In genomic region chr1:53576381-53576801, GRCh38 we compare ENCODE assay signal across 17 cellular contexts.
DNase-seq lines count a peak whose midpoint lies in the region; ATAC-seq and TF ChIP-seq lines count a peak whose summit lies in the region.
"Had no signal": no experiment of that assay in that cellular context is flagged by ENCODE, and none has a peak within 500 bp of the region (broad histone marks: within the 10 kb centered on the region; RNA-seq: fewer than 3 reads in every experiment).

No MANE protein-coding gene starts in this region.

- no peak for ATAC-seq in Right ventricle myocardium superior (ENCODE audit: poor library complexity)
- ATAC-seq: heart right ventricle, Panc1, right cardiac atrium had no signal

- no peaks in the 10 kb centered on the region for H3K4me1 ChIP-seq in effector memory CD4-positive, alpha-beta T cell (ENCODE audit: control insufficient read depth, insufficient read depth, low read length, poor library complexity, severe bottlenecking)
- H3K4me1 ChIP-seq: HAP-1, heart right ventricle had no signal

- DNase-seq in cardiac septum (ENCODE audit: low spot score): peak; percentile 49
- DNase-seq in Right ventricle myocardium superior: no peak
- DNase-seq in myocyte (ENCODE audit: low read depth): peak; percentile 49
- no peak for DNase-seq in brain microvascular endothelial cell
- no peak for DNase-seq in effector memory CD4-positive, alpha-beta T cell
- DNase-seq in NCI-H146 treated with DMSO at 0.1 percent for 48 hours (lab: John Stamatoyannopoulos, UW; ENCODE audit: unreplicated experiment): no peak
- DNase-seq: activated naive CD4-positive, alpha-beta T cell treated with anti-CD3 and anti-CD28 coated beads, Interleukin-2, amount 50 U/mL, for 16 hours; DND-41; heart right ventricle; mesendoderm; NCI-H187; NCI-H524 treated with DMSO at 0.1 percent for 48 hours; stimulated activated CD4-positive, alpha-beta T cell treated with anti-CD3 and anti-CD28 coated beads, Interleukin-1b, Interleukin-23, amount 100 ng/mL, for 48 hours had no signal

- H3K4me3 ChIP-seq in brain microvascular endothelial cell (ENCODE audit: low read depth, low read length): no peak overlapping the region
- no peak overlapping the region for H3K4me3 ChIP-seq in effector memory CD4-positive, alpha-beta T cell (ENCODE audit: insufficient read depth, low read depth, low read length, poor library complexity, severe bottlenecking)
- H3K4me3 ChIP-seq: HAP-1, heart right ventricle had no signal

- no peaks in the 10 kb centered on the region for H3K9me3 ChIP-seq in effector memory CD4-positive, alpha-beta T cell (ENCODE audit: control insufficient read depth, low read length)
- H3K9me3 ChIP-seq: HAP-1 had no signal

- H3K27ac ChIP-seq in VCaP: peak overlapping the region; percentile 5; the same call in 1 of the 2 replicates
- no peak overlapping the region for H3K27ac ChIP-seq in brain microvascular endothelial cell
- H3K27ac ChIP-seq in effector memory CD4-positive, alpha-beta T cell (ENCODE audit: insufficient read depth, low read length, poor library complexity, severe bottlenecking): no peak overlapping the region
- H3K27ac ChIP-seq: heart right ventricle had no signal

- TF ChIP-seq CTCF in VCaP (conservative IDR thresholded peaks at IDR 0.05) (no peak), brain microvascular endothelial cell (IDR thresholded peaks at IDR 0.05; ENCODE audit: low read depth, low read length, missing control alignments) (no peak)

- intact Hi-C loops in cardiac septum (cut with DNase I): no loop called here
- intact Hi-C loops in Right ventricle myocardium superior (cut with DNase I): no loop called here

- in situ Hi-C loops in brain microvascular endothelial cell (cut with HindIII; ENCODE audit: low pct_ligation_motif_present, low sequenced_read_pairs): no loop called here

- no peaks in the 10 kb centered on the region for H3K36me3 ChIP-seq in brain microvascular endothelial cell (replicated peaks)
- H3K36me3 ChIP-seq in effector memory CD4-positive, alpha-beta T cell (ENCODE audit: control insufficient read depth, insufficient read depth, low read length): no peaks in the 10 kb centered on the region
- H3K36me3 ChIP-seq: HAP-1, heart right ventricle had no signal

- no peaks in the 10 kb centered on the region for H3K27me3 ChIP-seq in brain microvascular endothelial cell (replicated peaks)
- H3K27me3 ChIP-seq in effector memory CD4-positive, alpha-beta T cell (replicated peaks; ENCODE audit: control insufficient read depth, insufficient read depth, low read length, poor library complexity, severe bottlenecking): no peaks in the 10 kb centered on the region
- H3K27me3 ChIP-seq: heart right ventricle had no signal

Comparison
In these comparisons a context has a peak if more than half of its experiments do, and no peak if none do; other contexts are left out.
1. DNase-seq: peak in cardiac septum (single experiment) and myocyte (single experiment); none in Right ventricle myocardium superior (single experiment), brain microvascular endothelial cell (single experiment), effector memory CD4-positive, alpha-beta T cell (0 of 3) and NCI-H146 treated with DMSO at 0.1 percent for 48 hours (single experiment).